In genomic region chr14:92531151-92531873, GRCh38 we compare ENCODE assay signal across 9 cellular contexts. TPM values are rescaled to one million over a fixed set of nuclear protein-coding genes. Genes with fewer than 3 reads are reported as not detected.
DNase-seq lines count a peak whose midpoint lies in the region; ATAC-seq, FAIRE-seq and TF ChIP-seq lines count a peak whose summit lies in the region.
"Had no signal": no experiment of that assay in that cellular context is flagged by ENCODE, and none has a peak within 500 bp of the region (broad histone marks: within the 10 kb centered on the region; RNA-seq: fewer than 3 reads in every experiment).

No MANE protein-coding gene starts in this region.

- H3K4me3 ChIP-seq in Peyer's patch (no peak overlapping the region), GM12878 (no peak overlapping the region), GM23338 (no peak overlapping the region)
- H3K4me3 ChIP-seq: HAP-1 had no signal

- H2BK12ac ChIP-seq in H9 (ENCODE audit: insufficient read length, low read depth, low read length), result no peak overlapping the region

- H3K27ac Mint-ChIP-seq in H9 (no peak overlapping the region; a peak in 1 of 7 replicates), GM23338 (no peak overlapping the region)

- H3K27me3 Mint-ChIP-seq in H9 (ENCODE audit: low read depth) (no peaks in the 10 kb centered on the region), GM23338 (ENCODE audit: insufficient read depth, low read depth, poor library complexity) (peaks cover 11% of the 10 kb centered on the region)

- DNase-seq in GM18507 (ENCODE audit: extremely low spot score, insufficient read length, low read depth) (no peak), Peyer's patch (peak in 2 of 3 donors; percentile 55 to 71), GM12878 (ENCODE audit: low read depth, low spot score) (no peak), NCI-H2196 (lab: John Stamatoyannopoulos, UW; ENCODE audit: unreplicated experiment) (no peak), nucleus accumbens (lab: John Stamatoyannopoulos, UW) (no peak), H9 (no peak), GM23338 (ENCODE audit: low spot score) (no peak)
- DNase-seq in stimulated activated CD4-positive, alpha-beta T cell treated with anti-CD3 and anti-CD28 coated beads, Interleukin-4, amount 100 ng/mL, for 4 hours, result peak; percentile 26 to 72

- ATAC-seq in GM12878 (no peak; the same call in 2 of the 3 replicates), GM23338 (no peak)

- TF ChIP-seq EP300 in GM12878 (IDR thresholded peaks at IDR 0.05; ENCODE audit: borderline replicate concordance in 1 of 2, control insufficient read depth in 1 of 2, low read depth in 2 of 2, low read length in 2 of 2), result no peak

- H3F3A ChIP-seq in GM23338 (replicated peaks; ENCODE audit: low read depth), result no peaks in the 10 kb centered on the region

- H3K36me3 ChIP-seq in Peyer's patch (no peaks in the 10 kb centered on the region), GM12878 (ENCODE audit: control insufficient read depth in 2 of 2, insufficient read depth in 2 of 2, low read length in 1 of 2) (no peaks in the 10 kb centered on the region), GM23338 (ENCODE audit: insufficient read depth) (no peaks in the 10 kb centered on the region)
- H3K36me3 ChIP-seq: HAP-1 had no signal

- H3K4me2 ChIP-seq in GM12878 (ENCODE audit: control insufficient read depth, insufficient read depth) (no peak overlapping the region), H9 (ENCODE audit: insufficient read depth, insufficient read length, low read length) (no peak overlapping the region), GM23338 (no peak overlapping the region)

- H3T11ph ChIP-seq in H9 (ENCODE audit: low read length), result no peak overlapping the region

- H3K4me1 Mint-ChIP-seq in H9, result 0 out of 4 replicates have a peak, but pooled peaks cover 2% of the 10 kb centered on the region in 2 experiments
- H3K4me1 Mint-ChIP-seq in GM23338, result no peaks in the 10 kb centered on the region

- no peak overlapping the region for H4K8ac ChIP-seq in H9 (replicated peaks; ENCODE audit: insufficient read length, low read depth, low read length)

- no peaks in the 10 kb centered on the region for H3K9me2 ChIP-seq in GM23338 (ENCODE audit: insufficient read depth)

- H3K27ac ChIP-seq in Peyer's patch (peak overlapping the region in 3 of 4 donors; percentile 25 to 54 (median 25)), GM12878 (ENCODE audit: control insufficient read depth, insufficient read depth) (no peak overlapping the region), H9 (ENCODE audit: insufficient read length, low read depth, low read length) (no peak overlapping the region), GM23338 (ENCODE audit: low read depth) (no peak overlapping the region)

- in situ Hi-C loops in GM12878 (cut with MboI), result no loop called here

- no peak overlapping the region for H2AK5ac ChIP-seq in H9 (ENCODE audit: insufficient read length, low read length)

- WGBS in GM12878 (ENCODE audit: insufficient coverage, insufficient replicate concordance, low lambda C conversion rate, missing lambda C conversion rate), result 37% methylated on average over 14 of the region's 14 CpGs
- no CpG with 5 or more reads among the region's 14 CpGs for WGBS in H9 (ENCODE audit: extremely low coverage, insufficient read length, low lambda C conversion rate)

- H2BK120ac ChIP-seq in H9 (ENCODE audit: low read depth, low read length, poor library complexity, severe bottlenecking), result no peak overlapping the region

- BruUV-seq in GM12878 (replicated peaks; lab: Mats Ljungman, UMichigan), result no TSS peak

- FAIRE-seq in GM18507 (lab: Jason Lieb, UNC), result peak; percentile 66
- FAIRE-seq in GM12878 (lab: Jason Lieb, UNC), result no peak

- H2AFZ ChIP-seq in GM12878 (ENCODE audit: control insufficient read depth, low read depth, low read length) (no peak overlapping the region), H9 (ENCODE audit: low read length) (no peak overlapping the region), GM23338 (no peak overlapping the region)

- H4K91ac ChIP-seq in H9 (ENCODE audit: insufficient read length, low read depth, low read length), result no peak overlapping the region

- H3K9ac ChIP-seq in GM12878 (ENCODE audit: control insufficient read depth, insufficient read depth, low read length) (no peak overlapping the region), H9 (ENCODE audit: extremely low read depth, insufficient read length, low read length) (no peak overlapping the region)

- no peak overlapping the region for H3K56ac ChIP-seq in H9 (ENCODE audit: insufficient read length, low read depth, low read length)

- no peak overlapping the region for H2BK20ac ChIP-seq in H9 (ENCODE audit: low read depth, low read length, poor library complexity, severe bottlenecking)

- H3K9me3 ChIP-seq in Peyer's patch (no peaks in the 10 kb centered on the region), GM12878 (replicated peaks; ENCODE audit: control insufficient read depth, insufficient read depth, low read length) (no peaks in the 10 kb centered on the region; the same call in 2 of the 3 replicates), H9 (ENCODE audit: control insufficient read depth, low read depth, low read length) (no peaks in the 10 kb centered on the region)
- H3K9me3 ChIP-seq: HAP-1 had no signal

- H3K4me1 ChIP-seq in Peyer's patch, result peaks cover 0 to 35% (median 0%) of the 10 kb centered on the region in 4 donors
- peaks cover 10% of the 10 kb centered on the region for H3K4me1 ChIP-seq in GM12878 (ENCODE audit: control insufficient read depth, insufficient read depth, low read length)
- H3K4me1 ChIP-seq in H9 (ENCODE audit: insufficient read depth, low read length), result peaks cover 2% of the 10 kb centered on the region; the same call in 1 of the 2 replicates
- no peaks in the 10 kb centered on the region for H3K4me1 ChIP-seq in GM23338 (ENCODE audit: insufficient read depth)
- H3K4me1 ChIP-seq: HAP-1 had no signal

- no peak overlapping the region for H3K14ac ChIP-seq in H9 (ENCODE audit: insufficient read depth, low read length)

- RAD21 ChIA-PET in GM12878 (lab: Charles Lee; ENCODE audit: unreplicated experiment), result no interaction called here

- TF ChIP-seq RAD21 in GM12878 (IDR thresholded peaks at IDR 0.05; ENCODE audit: insufficient read depth, low read depth, low read length), result no peak

- POLR2A ChIA-PET in GM12878 (lab: Charles Lee), result no interaction called here

- no peaks in the 10 kb centered on the region for H3K79me1 ChIP-seq in H9 (ENCODE audit: insufficient read depth, low read depth, low read length, poor library complexity, severe bottlenecking)

- no peak overlapping the region for H2BK15ac ChIP-seq in H9 (ENCODE audit: low read depth, low read length)

- H3K4me3 Mint-ChIP-seq in H9 (no peak overlapping the region), GM23338 (no peak overlapping the region)

- no peaks in the 10 kb centered on the region for H3K79me2 ChIP-seq in GM12878 (ENCODE audit: control insufficient read depth, insufficient read depth, low read length)
- H3K79me2 ChIP-seq in H9 (ENCODE audit: insufficient read depth, low read length), result no peaks in the 10 kb centered on the region
- no peaks in the 10 kb centered on the region for H3K79me2 ChIP-seq in GM23338 (replicated peaks; ENCODE audit: insufficient read depth)

- no peak overlapping the region for H3K4ac ChIP-seq in H9 (ENCODE audit: low read depth, low read length)

- SMC1A ChIA-PET in GM12878 (lab: Charles Lee; ENCODE audit: uncharacterized antibody, unreplicated experiment), result no interaction called here

- CTCF ChIA-PET in GM12878 (lab: Yijun Ruan, JAX), result interaction anchor here (1.1 kb wide), 1 partner anchor 15 kb away, joined by 3 read pairs; no protein-coding TSS in a partner anchor

- H3K36me3 Mint-ChIP-seq in H9 (ENCODE audit: insufficient read depth in 1 of 3, low read depth in 3 of 3), result no peaks in the 10 kb centered on the region
- no peaks in the 10 kb centered on the region for H3K36me3 Mint-ChIP-seq in GM23338 (ENCODE audit: low read depth)

- H3K18ac ChIP-seq in H9 (ENCODE audit: insufficient read length, low read depth, low read length), result no peak overlapping the region

- no peaks in the 10 kb centered on the region for H3K23me2 ChIP-seq in H9 (ENCODE audit: insufficient read length, low read depth, low read length, poor library complexity, severe bottlenecking)

- no peaks in the 10 kb centered on the region for H3K9me3 Mint-ChIP-seq in H9
- H3K9me3 Mint-ChIP-seq in GM23338, result no peaks in the 10 kb centered on the region

- H3K23ac ChIP-seq in H9 (ENCODE audit: insufficient read length, low read depth, low read length), result no peak overlapping the region

- H3K27me3 ChIP-seq in Peyer's patch (no peaks in the 10 kb centered on the region), GM12878 (replicated peaks in 1 of 2; ENCODE audit: control insufficient read depth in 2 of 2, insufficient read depth in 2 of 2, low read length in 1 of 2) (no peaks in the 10 kb centered on the region), H9 (ENCODE audit: insufficient read depth, low read length) (no peaks in the 10 kb centered on the region), GM23338 (ENCODE audit: insufficient read depth) (no peaks in the 10 kb centered on the region)

- no peak for TF ChIP-seq CTCF in Peyer's patch (IDR thresholded peaks at IDR 0.05)
- no peak for TF ChIP-seq CTCF in GM12878 (IDR thresholded peaks at IDR 0.05 in 2 of 3, conservative IDR thresholded peaks at IDR 0.05 in 1 of 3; ENCODE audit: control insufficient read depth in 2 of 3, extremely low read depth in 1 of 3, insufficient read depth in 1 of 3, low read depth in 3 of 3, low read length in 3 of 3)
- TF ChIP-seq CTCF in H9 (conservative IDR thresholded peaks at IDR 0.05), result no peak
- TF ChIP-seq CTCF in GM23338 (conservative IDR thresholded peaks at IDR 0.05; ENCODE audit: low read depth in 2 of 2), result no peak

- no peak overlapping the region for H4K5ac ChIP-seq in H9 (ENCODE audit: insufficient read length, low read depth, low read length)

- no peak overlapping the region for H2BK5ac ChIP-seq in H9 (ENCODE audit: insufficient read length, low read length)

- TF ChIP-seq POLR2A in Peyer's patch (IDR thresholded peaks at IDR 0.05) (no peak), GM12878 (IDR thresholded peaks at IDR 0.05; ENCODE audit: low read depth, low read length) (peak; percentile 60; the same call in 1 of the 2 replicates)

- intact Hi-C loops in GM12878 (cut with micrococcal nuclease; ENCODE audit: unreplicated experiment), result no loop called here

- no peaks in the 10 kb centered on the region; the same call in 1 of the 2 replicates for H4K20me1 ChIP-seq in GM12878 (ENCODE audit: control insufficient read depth, insufficient read depth)
- no peaks in the 10 kb centered on the region for H4K20me1 ChIP-seq in H9 (ENCODE audit: control insufficient read depth, insufficient read depth, insufficient read length)
- no peaks in the 10 kb centered on the region for H4K20me1 ChIP-seq in GM23338 (replicated peaks; ENCODE audit: insufficient read depth)

RNA-seq across cellular contexts. Expression of gene RIN3, which starts 17.7 kb away (rescaled TPM):
- total RNA-seq in Peyer's patch (10 to 100 TPM; 15.4 to 53.6 (median 39.7) TPM), GM12878 (2014; rRNA removed) (4.6 and 5.6 TPM in 2 replicates), GM12878 (2014; rRNA removed; fragmentation: Illumina TruSeq; extraction: Trizol) (3.5 and 4.7 TPM in 2 replicates), GM12878 (2021) (21.8 and 23.3 TPM in 2 replicates), H9 (2021) (1.5 and 1.6 TPM in 2 replicates)
- total RNA-seq in GM12878 (2013; cell fraction: nucleolus; rRNA removed), result 78.3 and 86.3 TPM in 2 replicates
- 3.7 TPM for polyA plus RNA-seq in GM12878 (2011; ENCODE audit: low read depth)
- polyA plus RNA-seq in GM12878 (2011; rRNA removed) (5.4 and 10.3 TPM in 2 replicates), GM12878 (2014; fragmentation: Illumina TruSeq; extraction: Trizol) (3.2 and 6.4 TPM in 2 replicates), GM12878 (2014; fragmentation: Nextera tagmentation; extraction: Ambion mirVana) (under 1 TPM; 0.91 to 0.95 TPM), GM12878 (2014; rRNA removed) (10.0 and 14.3 TPM in 2 replicates), GM12878 (2016; fragmentation: Nextera tagmentation; extraction: Ambion mirVana) (1 to 10 TPM; 6.3 to 6.7 TPM), GM23338 (2016; fragmentation: Nextera tagmentation; extraction: Ambion mirVana) (0.63 and 1.5 TPM in 2 replicates)
- 12.8 and 13.0 TPM in 2 replicates for polyA plus RNA-seq in GM12878 (2011; cell fraction: cytosol; rRNA removed)
- polyA plus RNA-seq in GM12878 (2011; cell fraction: nucleus; rRNA removed), result 27.3 and 31.5 TPM in 2 replicates
- 9.1 and 12.8 TPM in 2 replicates for polyA plus RNA-seq in GM12878 (2012)
- polyA minus RNA-seq in GM12878 (2011; rRNA and poly(A)+ RNA removed), result 20.2 and 34.1 TPM in 2 replicates
- 14.3 and 17.9 TPM in 2 replicates for polyA minus RNA-seq in GM12878 (2011; cell fraction: cytosol; rRNA and poly(A)+ RNA removed)
- 23.7 and 38.9 TPM in 2 replicates for polyA minus RNA-seq in GM12878 (2011; cell fraction: nucleus; rRNA and poly(A)+ RNA removed)
- total RNA-seq in GM23338 (2014; rRNA removed; shearing (Covaris generic)), result 0.78 and 0.97 TPM in 2 replicates

Comparison
In these comparisons a context has a peak if more than half of its experiments do, and no peak if none do; other contexts are left out.
1. DNase-seq: peak in Peyer's patch (2 of 3) and stimulated activated CD4-positive, alpha-beta T cell treated with anti-CD3 and anti-CD28 coated beads, Interleukin-4, amount 100 ng/mL, for 4 hours (2 of 2); none in GM18507 (single experiment), GM12878 (single experiment), NCI-H2196 (single experiment), nucleus accumbens (0 of 56), H9 (single experiment) and GM23338 (single experiment).
2. H3K27ac ChIP-seq: peak in Peyer's patch (3 of 4); none in GM12878 (single experiment), H9 (single experiment) and GM23338 (single experiment).